In genomic region chr1:20119351-20119750, GRCh38 we compare ENCODE assay signal across 17 cellular contexts. TPM values are rescaled to one million over a fixed set of nuclear protein-coding genes. Genes with fewer than 3 reads are reported as not detected.
DNase-seq lines count a peak whose midpoint lies in the region; ATAC-seq and TF ChIP-seq lines count a peak whose summit lies in the region.
"Had no signal": no experiment of that assay in that cellular context is flagged by ENCODE, and none has a peak within 500 bp of the region (broad histone marks: within the 10 kb centered on the region; RNA-seq: fewer than 3 reads in every experiment).

Gene PLA2G2D, minus strand, starts transcription at chr1:20119536. Its CDS starts 38 bp downstream, at chr1:20119498.

- no peaks in the 10 kb centered on the region for H3K36me3 ChIP-seq in OCI-LY3 (replicated peaks; ENCODE audit: low read depth, low read length)
- H3K36me3 ChIP-seq in endodermal cell (ENCODE audit: control insufficient read depth, insufficient read depth, low read length): no peaks in the 10 kb centered on the region

- no peak within 1 kb of the TSS for H3K4ac ChIP-seq in H9 (ENCODE audit: low read depth, low read length)

- peak within 1 kb of the TSS; percentile 60 for H3K4me3 ChIP-seq in OCI-LY3 (ENCODE audit: low read length)
- H3K4me3 ChIP-seq in endodermal cell (ENCODE audit: low read length): no peak within 1 kb of the TSS
- H3K4me3 ChIP-seq: GM23338 had no signal

- no peaks in the 10 kb centered on the region for H4K20me1 ChIP-seq in H9 (ENCODE audit: control insufficient read depth, insufficient read depth, insufficient read length)
- H4K20me1 ChIP-seq in OCI-LY3 (ENCODE audit: insufficient read depth, low read length): no peaks in the 10 kb centered on the region

- no peak within 1 kb of the TSS for H2BK120ac ChIP-seq in H9 (ENCODE audit: low read depth, low read length, poor library complexity, severe bottlenecking)

- TF ChIP-seq CTCF in H9 (conservative IDR thresholded peaks at IDR 0.05) (no peak), OCI-LY3 (IDR thresholded peaks at IDR 0.05; ENCODE audit: low read depth, low read length) (no peak), endodermal cell (conservative IDR thresholded peaks at IDR 0.05) (no peak)

- no peaks in the 10 kb centered on the region for H3K9me3 ChIP-seq in H9 (ENCODE audit: control insufficient read depth, low read depth, low read length)
- no peaks in the 10 kb centered on the region for H3K9me3 ChIP-seq in OCI-LY3 (ENCODE audit: insufficient read depth, low read length)
- H3K9me3 ChIP-seq in endodermal cell (ENCODE audit: control insufficient read depth, low read length): no peaks in the 10 kb centered on the region

- H4K91ac ChIP-seq in H9 (ENCODE audit: insufficient read length, low read depth, low read length): no peak within 1 kb of the TSS

- no peak within 1 kb of the TSS for H3K4me3 Mint-ChIP-seq in H9
- peak within 1 kb of the TSS in 7 of 8 donors; percentile 48 to 88 (median 75) for H3K4me3 Mint-ChIP-seq in naive B cell
- H3K4me3 Mint-ChIP-seq in activated T-helper 2 cell treated with anti-CD3 and anti-CD28 coated beads, Interferon-gamma antibody, Interleukin-2, Interleukin-4, amounts not matched to agents 10 μg/mL and 5 μg/mL and 100 μg/mL, durations not matched to agents 14 hours and 24 hours and 36 hours (ENCODE audit: low read depth): no peak within 1 kb of the TSS
- no peak within 1 kb of the TSS for H3K4me3 Mint-ChIP-seq in endodermal cell
- H3K4me3 Mint-ChIP-seq: GM23338 had no signal

- no peak within 1 kb of the TSS for H2BK12ac ChIP-seq in H9 (ENCODE audit: insufficient read length, low read depth, low read length)

- H2BK20ac ChIP-seq in H9 (ENCODE audit: low read depth, low read length, poor library complexity, severe bottlenecking): no peak within 1 kb of the TSS

- H3K36me3 Mint-ChIP-seq in H9 (ENCODE audit: insufficient read depth in 1 of 3, low read depth in 3 of 3) (no peaks in the 10 kb centered on the region), naive B cell (no peaks in the 10 kb centered on the region), endodermal cell (ENCODE audit: low read depth) (no peaks in the 10 kb centered on the region)
- H3K36me3 Mint-ChIP-seq in activated T-helper 2 cell treated with anti-CD3 and anti-CD28 coated beads, Interferon-gamma antibody, Interleukin-2, Interleukin-4, amounts not matched to agents 10 μg/mL and 5 μg/mL and 100 μg/mL, durations not matched to agents 14 hours and 24 hours and 36 hours (ENCODE audit: low read depth): no peaks in the 10 kb centered on the region

- no peak within 1 kb of the TSS for H3T11ph ChIP-seq in H9 (ENCODE audit: low read length)

- no peak within 1 kb of the TSS for H3K9ac ChIP-seq in H9 (ENCODE audit: extremely low read depth, insufficient read length, low read length)
- H3K9ac ChIP-seq in OCI-LY3 (ENCODE audit: low read length): peak within 1 kb of the TSS; percentile 63
- H3K9ac ChIP-seq in endodermal cell (ENCODE audit: extremely low read depth, low read length, poor library complexity, severe bottlenecking): no peak within 1 kb of the TSS

- H3K27me3 ChIP-seq in H9 (ENCODE audit: insufficient read depth, low read length) (no peaks in the 10 kb centered on the region; the same call in 1 of the 2 replicates), OCI-LY3 (ENCODE audit: low read depth, low read length) (no peaks in the 10 kb centered on the region), endodermal cell (ENCODE audit: control insufficient read depth, insufficient read depth, low read length, poor library complexity, severe bottlenecking) (no peaks in the 10 kb centered on the region)

- H3K27ac ChIP-seq in H9 (ENCODE audit: insufficient read length, low read depth, low read length): no peak within 1 kb of the TSS
- H3K27ac ChIP-seq in OCI-LY3 (ENCODE audit: low read length): peak within 1 kb of the TSS; percentile 54
- H3K27ac ChIP-seq in endodermal cell (ENCODE audit: low read depth, low read length): no peak within 1 kb of the TSS

- H3K4me1 Mint-ChIP-seq in H9 (peaks cover 7 to 12% of the 10 kb centered on the region in 2 experiments), naive B cell (peaks cover 49 to 88% (median 76%) of the 10 kb centered on the region in 3 donors), endodermal cell (peaks cover 2% of the 10 kb centered on the region)
- H3K4me1 Mint-ChIP-seq in activated T-helper 2 cell treated with anti-CD3 and anti-CD28 coated beads, Interferon-gamma antibody, Interleukin-2, Interleukin-4, amounts not matched to agents 10 μg/mL and 5 μg/mL and 100 μg/mL, durations not matched to agents 14 hours and 24 hours and 36 hours (ENCODE audit: low read depth): no peaks in the 10 kb centered on the region

- peak within 1 kb of the TSS; percentile 11 for H3K18ac ChIP-seq in H9 (ENCODE audit: insufficient read length, low read depth, low read length)

- no peak within 1 kb of the TSS for H3K56ac ChIP-seq in H9 (ENCODE audit: insufficient read length, low read depth, low read length)

- H3K4me1 ChIP-seq in H9 (ENCODE audit: insufficient read depth, low read length): no peaks in the 10 kb centered on the region
- peaks cover 42% of the 10 kb centered on the region for H3K4me1 ChIP-seq in OCI-LY3 (ENCODE audit: low read length)
- no peaks in the 10 kb centered on the region for H3K4me1 ChIP-seq in endodermal cell (ENCODE audit: control insufficient read depth, insufficient read depth, low read length)

- no peaks in the 10 kb centered on the region for H3K79me2 ChIP-seq in H9 (ENCODE audit: insufficient read depth, low read length)
- H3K79me2 ChIP-seq in OCI-LY3 (ENCODE audit: low read length): no peaks in the 10 kb centered on the region

- no peak within 1 kb of the TSS for H4K5ac ChIP-seq in H9 (ENCODE audit: insufficient read length, low read depth, low read length)

- WGBS in H9 (ENCODE audit: extremely low coverage, insufficient read length, low lambda C conversion rate): no CpG with 5 or more reads among the region's 2 CpGs
- 92% methylated on average over 2 of the region's 2 CpGs; no CpG with 5 or more reads in 1 of the 2 experiments for WGBS in endodermal cell (ENCODE audit: insufficient coverage in 1 of 2, insufficient read length in 1 of 2), 2 experiments

- no peak within 1 kb of the TSS for H2BK15ac ChIP-seq in H9 (ENCODE audit: low read depth, low read length)

- H2AFZ ChIP-seq in H9 (ENCODE audit: low read length): no peak within 1 kb of the TSS
- H2AFZ ChIP-seq in OCI-LY3 (ENCODE audit: low read depth, low read length): no peak within 1 kb of the TSS
- H2AFZ ChIP-seq: GM23338 had no signal

- H3K79me1 ChIP-seq in H9 (ENCODE audit: insufficient read depth, low read depth, low read length, poor library complexity, severe bottlenecking): no peaks in the 10 kb centered on the region

- H3K23me2 ChIP-seq in H9 (ENCODE audit: insufficient read length, low read depth, low read length, poor library complexity, severe bottlenecking): no peaks in the 10 kb centered on the region

- H2BK5ac ChIP-seq in H9 (ENCODE audit: insufficient read length, low read length): peak within 1 kb of the TSS; percentile 35

- H3K27me3 Mint-ChIP-seq in H9 (ENCODE audit: low read depth): peaks cover 17% of the 10 kb centered on the region
- H3K27me3 Mint-ChIP-seq in naive B cell: no peaks in the 10 kb centered on the region
- H3K27me3 Mint-ChIP-seq in activated T-helper 2 cell treated with anti-CD3 and anti-CD28 coated beads, Interferon-gamma antibody, Interleukin-2, Interleukin-4, amounts not matched to agents 10 μg/mL and 5 μg/mL and 100 μg/mL, durations not matched to agents 14 hours and 24 hours and 36 hours (ENCODE audit: low read depth): peaks cover 10% of the 10 kb centered on the region
- peaks cover 5% of the 10 kb centered on the region for H3K27me3 Mint-ChIP-seq in endodermal cell (ENCODE audit: insufficient read depth)

- no peak within 1 kb of the TSS for H3K14ac ChIP-seq in H9 (ENCODE audit: insufficient read depth, low read length)

- H3K9me3 Mint-ChIP-seq in H9 (no peaks in the 10 kb centered on the region), naive B cell (peaks cover 0 to 1% (median 0%) of the 10 kb centered on the region in 7 donors), endodermal cell (no peaks in the 10 kb centered on the region)
- no peaks in the 10 kb centered on the region for H3K9me3 Mint-ChIP-seq in activated T-helper 2 cell treated with anti-CD3 and anti-CD28 coated beads, Interferon-gamma antibody, Interleukin-2, Interleukin-4, amounts not matched to agents 10 μg/mL and 5 μg/mL and 100 μg/mL, durations not matched to agents 14 hours and 24 hours and 36 hours
- H3K9me3 Mint-ChIP-seq: GM23338 had no signal

- DNase-seq in H9: no peak
- DNase-seq in naive B cell: peak; percentile 27
- DNase-seq in activated T-helper 2 cell treated with anti-CD3 and anti-CD28 coated beads, Interferon-gamma antibody, Interleukin-2, Interleukin-4, amounts not matched to agents 10 μg/mL and 5 μg/mL and 100 μg/mL, durations not matched to agents 14 hours and 24 hours and 36 hours (ENCODE audit: low spot score): no peak
- DNase-seq in endodermal cell: no peak
- no peak for DNase-seq in NCI-H2107 (lab: John Stamatoyannopoulos, UW)
- no peak for DNase-seq in left ventricle myocardium superior
- DNase-seq: COR-L47, NCI-H1105, NCI-H1694 treated with DMSO at 0.1 percent for 48 hours, NCI-H446 treated with DMSO at 0.1 percent for 48 hours, NCI-H748 treated with DMSO at 0.1 percent for 48 hours, SIG-M5 had no signal

- ATAC-seq in naive B cell (ENCODE audit: low read depth in 2 of 2) (peak; percentile 73 to 74), left ventricle myocardium superior (no peak)
- ATAC-seq: GM23338 had no signal

- H3K23ac ChIP-seq in H9 (ENCODE audit: insufficient read length, low read depth, low read length): no peak within 1 kb of the TSS

- H3K27ac Mint-ChIP-seq in H9: no peak within 1 kb of the TSS
- peak within 1 kb of the TSS; percentile 89 to 95 (median 94) for H3K27ac Mint-ChIP-seq in naive B cell
- no peak within 1 kb of the TSS for H3K27ac Mint-ChIP-seq in activated T-helper 2 cell treated with anti-CD3 and anti-CD28 coated beads, Interferon-gamma antibody, Interleukin-2, Interleukin-4, amounts not matched to agents 10 μg/mL and 5 μg/mL and 100 μg/mL, durations not matched to agents 14 hours and 24 hours and 36 hours
- H3K27ac Mint-ChIP-seq in endodermal cell: no peak within 1 kb of the TSS
- H3K27ac Mint-ChIP-seq: GM23338 had no signal

- intact Hi-C loops in activated T-helper 2 cell treated with anti-CD3 and anti-CD28 coated beads, Interferon-gamma antibody, Interleukin-2, Interleukin-4, amounts not matched to agents 10 μg/mL and 5 μg/mL and 100 μg/mL, durations not matched to agents 14 hours and 24 hours and 36 hours (cut with micrococcal nuclease): no loop called here
- intact Hi-C loops in left ventricle myocardium superior (cut with micrococcal nuclease): no loop called here

- H3K4me2 ChIP-seq in H9 (ENCODE audit: insufficient read depth, insufficient read length, low read length) (no peak within 1 kb of the TSS), OCI-LY3 (ENCODE audit: low read length) (peak within 1 kb of the TSS; percentile 70)
- H3K4me2 ChIP-seq: GM23338 had no signal

- no peak within 1 kb of the TSS for H2AK5ac ChIP-seq in H9 (ENCODE audit: insufficient read length, low read length)

- H4K8ac ChIP-seq in H9 (replicated peaks; ENCODE audit: insufficient read length, low read depth, low read length): no peak within 1 kb of the TSS

RNA-seq across cellular contexts. Expression of gene PLA2G2D, which starts in this region (rescaled TPM):
- not detected in 2 replicates for total RNA-seq in H9 (2021)
- 1 to 10 TPM; 3.2 to 5.1 (median 4.0) TPM for polyA plus RNA-seq in naive B cell (ENCODE audit: low read depth in 6 of 6)
- 0.09 TPM in 1 of 2 replicates, not detected in the other for total RNA-seq in activated T-helper 2 cell treated with anti-CD3 and anti-CD28 coated beads, Interferon-gamma antibody, Interleukin-2, Interleukin-4, amounts not matched to agents 10 μg/mL and 5 μg/mL and 100 μg/mL, durations not matched to agents 14 hours and 24 hours and 36 hours
- total RNA-seq in endodermal cell: not detected
- polyA plus RNA-seq in endodermal cell (2013, experiment 1 of 2): not detected
- polyA plus RNA-seq in endodermal cell (2013, experiment 2 of 2): not detected
- not detected for total RNA-seq in left ventricle myocardium superior
- total RNA-seq: GM23338, RPMI7951 had no signal
- polyA plus RNA-seq: AG04450, BJ, GM23338 had no signal

Comparison
In these comparisons a context has a peak if more than half of its experiments do, and no peak if none do; other contexts are left out.
1. H3K27ac Mint-ChIP-seq: peak in naive B cell (6 of 6); none in H9 (0 of 3), activated T-helper 2 cell treated with anti-CD3 and anti-CD28 coated beads, Interferon-gamma antibody, Interleukin-2, Interleukin-4, amounts not matched to agents 10 μg/mL and 5 μg/mL and 100 μg/mL, durations not matched to agents 14 hours and 24 hours and 36 hours (single experiment) and endodermal cell (single experiment).
2. H3K4me3 Mint-ChIP-seq: peak in naive B cell (7 of 8); none in H9 (0 of 2), activated T-helper 2 cell treated with anti-CD3 and anti-CD28 coated beads, Interferon-gamma antibody, Interleukin-2, Interleukin-4, amounts not matched to agents 10 μg/mL and 5 μg/mL and 100 μg/mL, durations not matched to agents 14 hours and 24 hours and 36 hours (single experiment) and endodermal cell (single experiment).